Comparison of ENCODE assay signal across 2 cellular contexts in the genomic region with DNA sequence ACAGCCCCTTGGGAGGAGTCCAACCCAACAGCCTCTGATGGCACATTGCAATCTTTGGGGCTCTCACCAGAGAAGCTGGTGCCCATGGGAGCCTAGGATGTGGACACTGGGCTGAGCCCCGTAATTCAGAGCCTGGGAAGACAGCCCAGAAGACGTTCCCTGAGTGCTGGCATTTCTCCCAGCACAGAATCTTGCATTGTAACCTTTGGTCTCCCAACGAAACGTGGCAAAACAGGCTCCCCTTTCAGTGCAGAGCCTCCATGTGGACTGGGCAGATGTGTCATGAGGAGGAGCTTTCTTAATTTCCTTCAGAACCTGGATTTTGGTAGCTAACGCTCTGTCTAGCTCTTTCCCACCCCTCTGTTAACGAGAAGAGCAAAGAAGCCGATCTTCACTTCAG.
TF ChIP-seq lines count a peak whose summit lies in the region.

No MANE protein-coding gene starts in this region.

TF ChIP-seq in IMR-90, 13 proteins besides CTCF, POLR2A, EP300 and RAD21:
- no peak for TF ChIP-seq CHD1 (IDR thresholded peaks at IDR 0.05; ENCODE audit: low read depth, low read length)

TF ChIP-seq in GM23338, 12 proteins besides CTCF, POLR2A, EP300 and RAD21:
- TF ChIP-seq, protein P1, sequence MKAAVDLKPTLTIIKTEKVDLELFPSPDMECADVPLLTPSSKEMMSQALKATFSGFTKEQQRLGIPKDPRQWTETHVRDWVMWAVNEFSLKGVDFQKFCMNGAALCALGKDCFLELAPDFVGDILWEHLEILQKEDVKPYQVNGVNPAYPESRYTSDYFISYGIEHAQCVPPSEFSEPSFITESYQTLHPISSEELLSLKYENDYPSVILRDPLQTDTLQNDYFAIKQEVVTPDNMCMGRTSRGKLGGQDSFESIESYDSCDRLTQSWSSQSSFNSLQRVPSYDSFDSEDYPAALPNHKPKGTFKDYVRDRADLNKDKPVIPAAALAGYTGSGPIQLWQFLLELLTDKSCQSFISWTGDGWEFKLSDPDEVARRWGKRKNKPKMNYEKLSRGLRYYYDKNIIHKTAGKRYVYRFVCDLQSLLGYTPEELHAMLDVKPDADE (IDR thresholded peaks at IDR 0.05), result no peak
- TF ChIP-seq POLR2AphosphoS5 (IDR thresholded peaks at IDR 0.05; ENCODE audit: low read depth) (no peak), STAT1 (IDR thresholded peaks at IDR 0.05; ENCODE audit: unreplicated experiment) (no peak), JUNB (IDR thresholded peaks at IDR 0.05; ENCODE audit: unreplicated experiment) (no peak), CREB1 (CRISPR knock-in tag; IDR thresholded peaks at IDR 0.05; ENCODE audit: low read depth) (no peak), EZH2 (IDR thresholded peaks at IDR 0.05; ENCODE audit: low read depth, unreplicated experiment) (no peak), NANOG (IDR thresholded peaks at IDR 0.05; ENCODE audit: borderline replicate concordance) (no peak), ZNF114 (CRISPR knock-in tag; IDR thresholded peaks at IDR 0.05) (no peak), EZH2phosphoT487 (IDR thresholded peaks at IDR 0.05; ENCODE audit: unreplicated experiment) (no peak), ZNF331 (CRISPR knock-in tag; IDR thresholded peaks at IDR 0.05; ENCODE audit: low read depth) (no peak)
- TF ChIP-seq, protein P2, sequence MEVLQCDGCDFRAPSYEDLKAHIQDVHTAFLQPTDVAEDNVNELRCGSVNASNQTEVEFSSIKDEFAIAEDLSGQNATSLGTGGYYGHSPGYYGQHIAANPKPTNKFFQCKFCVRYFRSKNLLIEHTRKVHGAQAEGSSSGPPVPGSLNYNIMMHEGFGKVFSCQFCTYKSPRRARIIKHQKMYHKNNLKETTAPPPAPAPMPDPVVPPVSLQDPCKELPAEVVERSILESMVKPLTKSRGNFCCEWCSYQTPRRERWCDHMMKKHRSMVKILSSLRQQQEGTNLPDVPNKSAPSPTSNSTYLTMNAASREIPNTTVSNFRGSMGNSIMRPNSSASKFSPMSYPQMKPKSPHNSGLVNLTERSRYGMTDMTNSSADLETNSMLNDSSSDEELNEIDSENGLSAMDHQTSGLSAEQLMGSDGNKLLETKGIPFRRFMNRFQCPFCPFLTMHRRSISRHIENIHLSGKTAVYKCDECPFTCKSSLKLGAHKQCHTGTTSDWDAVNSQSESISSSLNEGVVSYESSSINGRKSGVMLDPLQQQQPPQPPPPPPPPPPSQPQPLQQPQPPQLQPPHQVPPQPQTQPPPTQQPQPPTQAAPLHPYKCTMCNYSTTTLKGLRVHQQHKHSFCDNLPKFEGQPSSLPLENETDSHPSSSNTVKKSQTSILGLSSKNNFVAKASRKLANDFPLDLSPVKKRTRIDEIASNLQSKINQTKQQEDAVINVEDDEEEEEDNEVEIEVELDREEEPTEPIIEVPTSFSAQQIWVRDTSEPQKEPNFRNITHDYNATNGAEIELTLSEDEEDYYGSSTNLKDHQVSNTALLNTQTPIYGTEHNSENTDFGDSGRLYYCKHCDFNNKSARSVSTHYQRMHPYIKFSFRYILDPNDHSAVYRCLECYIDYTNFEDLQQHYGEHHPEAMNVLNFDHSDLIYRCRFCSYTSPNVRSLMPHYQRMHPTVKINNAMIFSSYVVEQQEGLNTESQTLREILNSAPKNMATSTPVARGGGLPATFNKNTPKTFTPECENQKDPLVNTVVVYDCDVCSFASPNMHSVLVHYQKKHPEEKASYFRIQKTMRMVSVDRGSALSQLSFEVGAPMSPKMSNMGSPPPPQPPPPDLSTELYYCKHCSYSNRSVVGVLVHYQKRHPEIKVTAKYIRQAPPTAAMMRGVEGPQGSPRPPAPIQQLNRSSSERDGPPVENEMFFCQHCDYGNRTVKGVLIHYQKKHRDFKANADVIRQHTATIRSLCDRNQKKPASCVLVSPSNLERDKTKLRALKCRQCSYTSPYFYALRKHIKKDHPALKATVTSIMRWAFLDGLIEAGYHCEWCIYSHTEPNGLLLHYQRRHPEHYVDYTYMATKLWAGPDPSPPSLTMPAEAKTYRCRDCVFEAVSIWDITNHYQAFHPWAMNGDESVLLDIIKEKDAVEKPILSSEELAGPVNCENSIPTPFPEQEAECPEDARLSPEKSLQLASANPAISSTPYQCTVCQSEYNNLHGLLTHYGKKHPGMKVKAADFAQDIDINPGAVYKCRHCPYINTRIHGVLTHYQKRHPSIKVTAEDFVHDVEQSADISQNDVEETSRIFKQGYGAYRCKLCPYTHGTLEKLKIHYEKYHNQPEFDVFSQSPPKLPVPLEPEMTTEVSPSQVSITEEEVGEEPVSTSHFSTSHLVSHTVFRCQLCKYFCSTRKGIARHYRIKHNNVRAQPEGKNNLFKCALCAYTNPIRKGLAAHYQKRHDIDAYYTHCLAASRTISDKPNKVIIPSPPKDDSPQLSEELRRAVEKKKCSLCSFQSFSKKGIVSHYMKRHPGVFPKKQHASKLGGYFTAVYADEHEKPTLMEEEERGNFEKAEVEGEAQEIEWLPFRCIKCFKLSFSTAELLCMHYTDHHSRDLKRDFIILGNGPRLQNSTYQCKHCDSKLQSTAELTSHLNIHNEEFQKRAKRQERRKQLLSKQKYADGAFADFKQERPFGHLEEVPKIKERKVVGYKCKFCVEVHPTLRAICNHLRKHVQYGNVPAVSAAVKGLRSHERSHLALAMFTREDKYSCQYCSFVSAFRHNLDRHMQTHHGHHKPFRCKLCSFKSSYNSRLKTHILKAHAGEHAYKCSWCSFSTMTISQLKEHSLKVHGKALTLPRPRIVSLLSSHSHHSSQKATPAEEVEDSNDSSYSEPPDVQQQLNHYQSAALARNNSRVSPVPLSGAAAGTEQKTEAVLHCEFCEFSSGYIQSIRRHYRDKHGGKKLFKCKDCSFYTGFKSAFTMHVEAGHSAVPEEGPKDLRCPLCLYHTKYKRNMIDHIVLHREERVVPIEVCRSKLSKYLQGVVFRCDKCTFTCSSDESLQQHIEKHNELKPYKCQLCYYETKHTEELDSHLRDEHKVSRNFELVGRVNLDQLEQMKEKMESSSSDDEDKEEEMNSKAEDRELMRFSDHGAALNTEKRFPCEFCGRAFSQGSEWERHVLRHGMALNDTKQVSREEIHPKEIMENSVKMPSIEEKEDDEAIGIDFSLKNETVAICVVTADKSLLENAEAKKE (CRISPR knock-in tag; IDR thresholded peaks at IDR 0.05), result no peak
- TF ChIP-seq, protein P3, sequence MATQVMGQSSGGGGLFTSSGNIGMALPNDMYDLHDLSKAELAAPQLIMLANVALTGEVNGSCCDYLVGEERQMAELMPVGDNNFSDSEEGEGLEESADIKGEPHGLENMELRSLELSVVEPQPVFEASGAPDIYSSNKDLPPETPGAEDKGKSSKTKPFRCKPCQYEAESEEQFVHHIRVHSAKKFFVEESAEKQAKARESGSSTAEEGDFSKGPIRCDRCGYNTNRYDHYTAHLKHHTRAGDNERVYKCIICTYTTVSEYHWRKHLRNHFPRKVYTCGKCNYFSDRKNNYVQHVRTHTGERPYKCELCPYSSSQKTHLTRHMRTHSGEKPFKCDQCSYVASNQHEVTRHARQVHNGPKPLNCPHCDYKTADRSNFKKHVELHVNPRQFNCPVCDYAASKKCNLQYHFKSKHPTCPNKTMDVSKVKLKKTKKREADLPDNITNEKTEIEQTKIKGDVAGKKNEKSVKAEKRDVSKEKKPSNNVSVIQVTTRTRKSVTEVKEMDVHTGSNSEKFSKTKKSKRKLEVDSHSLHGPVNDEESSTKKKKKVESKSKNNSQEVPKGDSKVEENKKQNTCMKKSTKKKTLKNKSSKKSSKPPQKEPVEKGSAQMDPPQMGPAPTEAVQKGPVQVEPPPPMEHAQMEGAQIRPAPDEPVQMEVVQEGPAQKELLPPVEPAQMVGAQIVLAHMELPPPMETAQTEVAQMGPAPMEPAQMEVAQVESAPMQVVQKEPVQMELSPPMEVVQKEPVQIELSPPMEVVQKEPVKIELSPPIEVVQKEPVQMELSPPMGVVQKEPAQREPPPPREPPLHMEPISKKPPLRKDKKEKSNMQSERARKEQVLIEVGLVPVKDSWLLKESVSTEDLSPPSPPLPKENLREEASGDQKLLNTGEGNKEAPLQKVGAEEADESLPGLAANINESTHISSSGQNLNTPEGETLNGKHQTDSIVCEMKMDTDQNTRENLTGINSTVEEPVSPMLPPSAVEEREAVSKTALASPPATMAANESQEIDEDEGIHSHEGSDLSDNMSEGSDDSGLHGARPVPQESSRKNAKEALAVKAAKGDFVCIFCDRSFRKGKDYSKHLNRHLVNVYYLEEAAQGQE (IDR thresholded peaks at IDR 0.05; ENCODE audit: unreplicated experiment), result no peak
TF ChIP-seq in GM23338: peak in this region for 0.
